8 cellular contexts compared by ENCODE assay signal in genomic region chr17:17724307-17724921, GRCh38. TPM values are rescaled to one million over a fixed set of nuclear protein-coding genes. Genes with fewer than 3 reads are reported as not detected.
DNase-seq lines count a peak whose midpoint lies in the region; ATAC-seq and TF ChIP-seq lines count a peak whose summit lies in the region.

No MANE protein-coding gene starts in this region.

- H3K4me1 ChIP-seq in trophoblast cell (ENCODE audit: control insufficient read depth in 1 of 2, insufficient read depth in 2 of 2, low read length in 2 of 2): peaks cover 34 to 35% of the 10 kb centered on the region in 2 experiments

- peak overlapping the region; percentile 75 for H4K91ac ChIP-seq in trophoblast cell (ENCODE audit: low read depth, low read length)

- peak overlapping the region; percentile 93 for H3K4me3 Mint-ChIP-seq in T-helper 17 cell

- H3K36me3 Mint-ChIP-seq in T-helper 17 cell (ENCODE audit: low read depth): peaks cover 8% of the 10 kb centered on the region

- TF ChIP-seq CTCF in fibroblast of the aortic adventitia (IDR thresholded peaks at IDR 0.05; ENCODE audit: insufficient read depth, low read length): no peak

- H3K27me3 Mint-ChIP-seq in T-helper 17 cell: peaks cover 28% of the 10 kb centered on the region

- peak overlapping the region; percentile 95 for H3K4me2 ChIP-seq in trophoblast cell (ENCODE audit: low read length)

- no peak overlapping the region for H4K12ac ChIP-seq in trophoblast cell (ENCODE audit: low read depth, low read length)

- H3K4me1 Mint-ChIP-seq in T-helper 17 cell: peaks cover 21% of the 10 kb centered on the region

- peak overlapping the region; percentile 67 for H3K9ac ChIP-seq in trophoblast cell (ENCODE audit: low read length)

- H3K27ac Mint-ChIP-seq in T-helper 17 cell: no peak overlapping the region

- H3K23ac ChIP-seq in trophoblast cell (ENCODE audit: low read length): no peak overlapping the region

- H3K9me3 ChIP-seq in T-helper 17 cell (ENCODE audit: control insufficient read depth, low read length, poor library complexity, severe bottlenecking) (no peaks in the 10 kb centered on the region), trophoblast cell (ENCODE audit: insufficient read depth, low read depth, low read length) (peaks cover 2% of the 10 kb centered on the region)

- H2BK120ac ChIP-seq in trophoblast cell (ENCODE audit: insufficient read depth, low read length, poor library complexity): peak overlapping the region; percentile 17

- peak overlapping the region; percentile 73 for H3K27ac ChIP-seq in trophoblast cell (ENCODE audit: low read depth, low read length)

- H2AK5ac ChIP-seq in trophoblast cell (ENCODE audit: low read length): peak overlapping the region; percentile 42

- peak overlapping the region; percentile 60 for H3K4me3 ChIP-seq in fibroblast of the aortic adventitia (ENCODE audit: low read depth, low read length)
- peak overlapping the region; percentile 71 for H3K4me3 ChIP-seq in trophoblast cell (ENCODE audit: low read depth, low read length)

- peak overlapping the region; percentile 37 for H2BK5ac ChIP-seq in trophoblast cell (ENCODE audit: low read depth, low read length, poor library complexity)

- H3K79me2 ChIP-seq in trophoblast cell (ENCODE audit: control insufficient read depth, insufficient read depth, low read length, poor library complexity): peaks cover 2% of the 10 kb centered on the region

- peak overlapping the region; percentile 69 for H4K8ac ChIP-seq in trophoblast cell (ENCODE audit: low read depth, low read length)

- H3K79me1 ChIP-seq in trophoblast cell (ENCODE audit: low read length): peaks cover 19% of the 10 kb centered on the region

- peak overlapping the region; percentile 81 for H3K14ac ChIP-seq in trophoblast cell (ENCODE audit: low read length)

- H3K27me3 ChIP-seq in trophoblast cell (ENCODE audit: insufficient read depth, low read length): peaks cover 9% of the 10 kb centered on the region

- peak; percentile 44 for ATAC-seq in T-helper 17 cell
- no peak for ATAC-seq in GM19351 (IDR thresholded peaks at IDR 0.05; ENCODE audit: unreplicated experiment)

- H3K4ac ChIP-seq in trophoblast cell (ENCODE audit: low read depth, low read length): peak overlapping the region; percentile 24

- peak overlapping the region; percentile 56 for H2AFZ ChIP-seq in trophoblast cell (ENCODE audit: insufficient read depth, low read length, poor library complexity)

- peaks cover 5% of the 10 kb centered on the region in 2 experiments for H3K36me3 ChIP-seq in trophoblast cell (ENCODE audit: control insufficient read depth in 1 of 2, insufficient read depth in 2 of 2, low read length in 2 of 2)

- H3K18ac ChIP-seq in trophoblast cell (ENCODE audit: low read length): peak overlapping the region; percentile 87

- DNase-seq in activated naive CD4-positive, alpha-beta T cell treated with Interleukin-2 at 50 U/mL for 16 hours: peak; percentile 11
- no peak for DNase-seq in activated naive CD4-positive, alpha-beta T cell treated with anti-CD3 and anti-CD28 coated beads, Interleukin-2, amount 50 U/mL, for 16 hours
- DNase-seq in T-helper 17 cell (no peak), fibroblast of the aortic adventitia (ENCODE audit: low read depth) (peak; percentile 58), trophoblast cell (no peak), H4 (ENCODE audit: low spot score) (no peak), pons (ENCODE audit: low spot score) (no peak)

- no CpG with 5 or more reads among the region's 46 CpGs for WGBS in trophoblast cell (ENCODE audit: extremely low coverage, insufficient coverage, insufficient read length)

- peak overlapping the region; percentile 10 for H2BK12ac ChIP-seq in trophoblast cell (ENCODE audit: low read length)

RNA-seq across cellular contexts. Expression of gene RAI1, which starts 43.2 kb away (rescaled TPM):
- total RNA-seq in T-helper 17 cell (10 to 100 TPM; 18.4 to 18.6 TPM), fibroblast of the aortic adventitia (ENCODE audit: low replicate concordance) (7.5 and 9.1 TPM in 2 replicates)
- 16.7 and 17.4 TPM in 2 replicates for polyA plus RNA-seq in trophoblast cell (2013)
- total RNA-seq in H4 (2014; rRNA removed; shearing (Covaris generic)): 2.4 and 3.6 TPM in 2 replicates

Comparison
In these comparisons a context has a peak if more than half of its experiments do, and no peak if none do; other contexts are left out.
1. DNase-seq: peak in activated naive CD4-positive, alpha-beta T cell treated with Interleukin-2 at 50 U/mL for 16 hours (single experiment) and fibroblast of the aortic adventitia (single experiment); none in activated naive CD4-positive, alpha-beta T cell treated with anti-CD3 and anti-CD28 coated beads, Interleukin-2, amount 50 U/mL, for 16 hours (single experiment), T-helper 17 cell (0 of 3), trophoblast cell (0 of 2), H4 (single experiment) and pons (single experiment).